ENCODE assay signal across 1 cellular context in genomic region chr2:169694113-169694893, GRCh38.
TF ChIP-seq lines count a peak whose summit lies in the region.

Gene CFAP210, minus strand, starts transcription at chr2:169694405. Its CDS starts 78 bp downstream, at chr2:169694327.
Gene PHOSPHO2, plus strand, starts transcription at chr2:169694469. Its CDS starts 6,503 bp downstream, at chr2:169700972.

TF ChIP-seq in HepG2, 621 proteins besides CTCF, POLR2A, EP300 and RAD21 (continued from another document and continues in another):
- TF ChIP-seq ZNF772 (CRISPR knock-in tag; IDR thresholded peaks at IDR 0.05) (peak; percentile 60; the same call in 1 of the 2 replicates), GLI4 (CRISPR knock-in tag; IDR thresholded peaks at IDR 0.05; ENCODE audit: borderline replicate concordance) (peak; percentile 88; the same call in 1 of the 2 replicates), KDM1A (CRISPR knock-in tag; IDR thresholded peaks at IDR 0.05) (peak; percentile 19; the same call in 1 of the 2 replicates), ZNF775 (CRISPR knock-in tag; IDR thresholded peaks at IDR 0.05; ENCODE audit: borderline replicate concordance) (peak; percentile 50; the same call in 1 of the 2 replicates), MED13 (CRISPR knock-in tag; IDR thresholded peaks at IDR 0.05) (no peak; the same call in 1 of the 2 replicates), HOXA3 (CRISPR knock-in tag; IDR thresholded peaks at IDR 0.05) (peak; percentile 95), ZNF563 (CRISPR knock-in tag; IDR thresholded peaks at IDR 0.05) (peak; percentile 75), JARID2 (CRISPR knock-in tag; IDR thresholded peaks at IDR 0.05; ENCODE audit: insufficient replicate concordance) (peak; percentile 88), REXO4 (CRISPR knock-in tag; IDR thresholded peaks at IDR 0.05; ENCODE audit: borderline replicate concordance) (no peak), ZNF768 (CRISPR knock-in tag; IDR thresholded peaks at IDR 0.05) (peak; percentile 71; the same call in 1 of the 2 replicates), ZHX2 (IDR thresholded peaks at IDR 0.05; ENCODE audit: low read depth) (peak; percentile 85; the same call in 1 of the 2 replicates), ZHX2 (CRISPR knock-in tag; IDR thresholded peaks at IDR 0.05; ENCODE audit: borderline replicate concordance) (peak; percentile 85; the same call in 1 of the 2 replicates), ZNF513 (CRISPR knock-in tag; conservative IDR thresholded peaks at IDR 0.05) (no peak), REST (IDR thresholded peaks at IDR 0.05; ENCODE audit: borderline replicate concordance in 1 of 2, low read depth in 1 of 2, low read length in 2 of 2) (peak in 1 of 2 experiments; percentile 27; a peak in 1 of 4 replicates), JUN (CRISPR knock-in tag; IDR thresholded peaks at IDR 0.05) (no peak; the same call in 1 of the 2 replicates), ZNF256 (CRISPR knock-in tag; conservative IDR thresholded peaks at IDR 0.05) (peak; percentile 82), ZNF567 (CRISPR knock-in tag; IDR thresholded peaks at IDR 0.05; ENCODE audit: borderline replicate concordance) (no peak), NFAT5 (CRISPR knock-in tag; IDR thresholded peaks at IDR 0.05) (peak; percentile 86), ZNF225 (CRISPR knock-in tag; IDR thresholded peaks at IDR 0.05) (peak; percentile 90), ATAD3A (CRISPR knock-in tag; IDR thresholded peaks at IDR 0.05) (no peak), NFE2L2 (IDR thresholded peaks at IDR 0.05; ENCODE audit: low read length) (no peak), BCLAF1 (IDR thresholded peaks at IDR 0.05) (no peak), ZNF720 (CRISPR knock-in tag; IDR thresholded peaks at IDR 0.05) (no peak), ZBTB39 (CRISPR knock-in tag; IDR thresholded peaks at IDR 0.05) (no peak), TOPORS (CRISPR knock-in tag; IDR thresholded peaks at IDR 0.05) (peak; percentile 98), ZNF276 (CRISPR knock-in tag; IDR thresholded peaks at IDR 0.05; ENCODE audit: low read depth) (peak; percentile 89; the same call in 1 of the 2 replicates), ZFP1 (CRISPR knock-in tag; IDR thresholded peaks at IDR 0.05) (0 out of 2 replicates have a peak, but pooled peaks have one; percentile 20), ZSCAN31 (CRISPR knock-in tag; IDR thresholded peaks at IDR 0.05; ENCODE audit: low read depth) (peak; percentile 93; the same call in 1 of the 2 replicates), XRCC5 (optimal IDR thresholded peaks at IDR 0.05; ENCODE audit: low read length) (peak; percentile 73), ZSCAN22 (CRISPR knock-in tag; IDR thresholded peaks at IDR 0.05) (no peak), XBP1 (CRISPR knock-in tag; IDR thresholded peaks at IDR 0.05) (no peak), SKI (IDR thresholded peaks at IDR 0.05; ENCODE audit: partially characterized antibody) (peak; percentile 69)
